Comparison of ENCODE assay signal across 9 cellular contexts in genomic region chr3:56855856-56856538, GRCh38. TPM values are rescaled to one million over a fixed set of nuclear protein-coding genes. Genes with fewer than 3 reads are reported as not detected.
DNase-seq lines count a peak whose midpoint lies in the region; ATAC-seq and TF ChIP-seq lines count a peak whose summit lies in the region.
"Had no signal": no experiment of that assay in that cellular context is flagged by ENCODE, and none has a peak within 500 bp of the region (broad histone marks: within the 10 kb centered on the region; RNA-seq: fewer than 3 reads in every experiment).

No MANE protein-coding gene starts in this region.

- H3K27me3 Mint-ChIP-seq in activated CD4-positive, alpha-beta memory T cell treated with anti-CD3 and anti-CD28 coated beads, Interleukin-2, amount 10 ng/mL, durations not matched to agents 7 days and 5 days, result no peaks in the 10 kb centered on the region

- H3K36me3 ChIP-seq in BJ (ENCODE audit: control insufficient read depth, insufficient read depth, low read length) (no peaks in the 10 kb centered on the region), HEK293 (ENCODE audit: control insufficient read depth in 2 of 2, insufficient read depth in 1 of 2, low read length in 2 of 2) (no peaks in the 10 kb centered on the region), gastroesophageal sphincter (no peaks in the 10 kb centered on the region)
- H3K36me3 ChIP-seq: thoracic aorta had no signal

- DNase-seq in BJ (ENCODE audit: low read depth) (no peak), retinal pigment epithelial cell (ENCODE audit: low read depth) (no peak), activated gamma-delta T cell treated with Interleukin-2 at 50 U/mL for 16 hours (no peak)
- DNase-seq in activated CD4-positive, alpha-beta memory T cell treated with anti-CD3 and anti-CD28 coated beads, Interleukin-2, amount 10 ng/mL, durations not matched to agents 7 days and 5 days, result peak; percentile 36

- H3K4me3 ChIP-seq in BJ (ENCODE audit: low read depth, low read length), result no peak overlapping the region
- no peak overlapping the region for H3K4me3 ChIP-seq in HEK293 (ENCODE audit: low read depth, low read length)
- no peak overlapping the region for H3K4me3 ChIP-seq in gastroesophageal sphincter
- H3K4me3 ChIP-seq in retinal pigment epithelial cell (ENCODE audit: low read length), result no peak overlapping the region
- H3K4me3 ChIP-seq: thoracic aorta had no signal

- H3K27me3 ChIP-seq in BJ (ENCODE audit: control insufficient read depth, insufficient read depth, low read length) (no peaks in the 10 kb centered on the region), gastroesophageal sphincter (no peaks in the 10 kb centered on the region)

- no peaks in the 10 kb centered on the region for H3K9me3 Mint-ChIP-seq in activated CD4-positive, alpha-beta memory T cell treated with anti-CD3 and anti-CD28 coated beads, Interleukin-2, amount 10 ng/mL, durations not matched to agents 7 days and 5 days

- no peak overlapping the region for H3K27ac ChIP-seq in HEK293 (ENCODE audit: extremely low read depth, low read depth, low read length)
- H3K27ac ChIP-seq in gastroesophageal sphincter, result no peak overlapping the region
- H3K27ac ChIP-seq: thoracic aorta had no signal

- CTCF ChIA-PET in BJ (lab: Yijun Ruan, JAX), result interaction anchor here (1.0 to 1.6 kb wide), 3 partner anchors 18 to 133 kb away, joined by 3 to 7 read pairs (median 4); no protein-coding TSS in a partner anchor
- CTCF ChIA-PET in HEK293 (lab: Yijun Ruan, JAX), result interaction anchor here (0.7 to 1.5 kb wide), 6 partner anchors 10 to 38 kb away, joined by 3 to 4 read pairs (median 3); no protein-coding TSS in a partner anchor
- CTCF ChIA-PET in activated CD4-positive, alpha-beta memory T cell treated with anti-CD3 and anti-CD28 coated beads, Interleukin-2, amount 10 ng/mL, durations not matched to agents 7 days and 5 days (lab: Charles Lee), result interaction anchor here (0.9 to 1.1 kb wide), 2 partner anchors 37 to 133 kb away, joined by 3 to 5 read pairs; no protein-coding TSS in a partner anchor

- H3K27ac Mint-ChIP-seq in activated CD4-positive, alpha-beta memory T cell treated with anti-CD3 and anti-CD28 coated beads, Interleukin-2, amount 10 ng/mL, durations not matched to agents 7 days and 5 days, result no peak overlapping the region

- no peak overlapping the region for H3K4me3 Mint-ChIP-seq in activated CD4-positive, alpha-beta memory T cell treated with anti-CD3 and anti-CD28 coated beads, Interleukin-2, amount 10 ng/mL, durations not matched to agents 7 days and 5 days

- H3K9me3 ChIP-seq in HEK293 (ENCODE audit: control insufficient read depth, insufficient read depth, low read depth, low read length) (no peaks in the 10 kb centered on the region), gastroesophageal sphincter (no peaks in the 10 kb centered on the region)
- H3K9me3 ChIP-seq: thoracic aorta had no signal

- no peak for TF ChIP-seq EP300 in gastroesophageal sphincter (IDR thresholded peaks at IDR 0.05)

- peak; percentile 50 for TF ChIP-seq CTCF in BJ (IDR thresholded peaks at IDR 0.05; ENCODE audit: insufficient read depth, low read depth, low read length)
- no peak for TF ChIP-seq CTCF in HEK293 (tag by site-specific recombination; IDR thresholded peaks at IDR 0.05)
- TF ChIP-seq CTCF in gastroesophageal sphincter (IDR thresholded peaks at IDR 0.05), result peak in 3 of 4 experiments; percentile 12 to 46 (median 38)
- TF ChIP-seq CTCF in retinal pigment epithelial cell (conservative IDR thresholded peaks at IDR 0.05; ENCODE audit: low read depth, low read length), result peak; percentile 84

- peaks cover 33% of the 10 kb centered on the region for H3K4me1 Mint-ChIP-seq in activated CD4-positive, alpha-beta memory T cell treated with anti-CD3 and anti-CD28 coated beads, Interleukin-2, amount 10 ng/mL, durations not matched to agents 7 days and 5 days

- 47 to 70% methylated on average over 7 to 9 of the region's 9 CpGs for WGBS in gastroesophageal sphincter (ENCODE audit: low coverage in 1 of 2), 2 donors

- POLR2A ChIA-PET in BJ (lab: Charles Lee), result no interaction called here
- POLR2A ChIA-PET in HEK293 (lab: Yijun Ruan, JAX), result interaction anchor here (0.7 kb wide), 1 partner anchor 134 kb away, joined by 5 read pairs; no protein-coding TSS in a partner anchor
- POLR2A ChIA-PET in activated CD4-positive, alpha-beta memory T cell treated with anti-CD3 and anti-CD28 coated beads, Interleukin-2, amount 10 ng/mL, durations not matched to agents 7 days and 5 days (lab: Charles Lee), result no interaction called here

- H3K4me1 ChIP-seq in HEK293 (ENCODE audit: control insufficient read depth, insufficient read depth, low read length), result no peaks in the 10 kb centered on the region
- peaks cover 0 to 21% (median 0%) of the 10 kb centered on the region in 3 donors for H3K4me1 ChIP-seq in gastroesophageal sphincter

- peaks cover 9% of the 10 kb centered on the region for H3K36me3 Mint-ChIP-seq in activated CD4-positive, alpha-beta memory T cell treated with anti-CD3 and anti-CD28 coated beads, Interleukin-2, amount 10 ng/mL, durations not matched to agents 7 days and 5 days (ENCODE audit: low read depth)

- no peak for TF ChIP-seq POLR2A in gastroesophageal sphincter (IDR thresholded peaks at IDR 0.05)

- no peak for ATAC-seq in gastroesophageal sphincter
- ATAC-seq in GM19351 (IDR thresholded peaks at IDR 0.05; ENCODE audit: unreplicated experiment), result no peak
- ATAC-seq in HG02938 (IDR thresholded peaks at IDR 0.05; ENCODE audit: unreplicated experiment), result no peak

TF ChIP-seq in HEK293, 187 proteins besides CTCF, POLR2A, EP300 and RAD21:
- TF ChIP-seq ZNF610 (tag by site-specific recombination; IDR thresholded peaks at IDR 0.05; ENCODE audit: borderline replicate concordance) (no peak), ZNF654 (tag by site-specific recombination; IDR thresholded peaks at IDR 0.05; ENCODE audit: low read depth) (peak; percentile 24; the same call in 1 of the 2 replicates), TCF7L2 (IDR thresholded peaks at IDR 0.05; ENCODE audit: borderline replicate concordance, low read depth, low read length) (no peak), ZNF48 (tag by site-specific recombination; IDR thresholded peaks at IDR 0.05) (no peak), ZNF398 (tag by site-specific recombination; IDR thresholded peaks at IDR 0.05) (no peak)

RNA-seq across cellular contexts. Expression of gene ARHGEF3, which starts 54.2 kb away (rescaled TPM):
- 2.0 and 2.1 TPM in 2 replicates for polyA plus RNA-seq in BJ (2011; rRNA removed)
- polyA minus RNA-seq in BJ (2011; rRNA and poly(A)+ RNA removed), result 1.1 and 1.2 TPM in 2 replicates
- total RNA-seq in activated CD4-positive, alpha-beta memory T cell treated with anti-CD3 and anti-CD28 coated beads, Interleukin-2, amount 10 ng/mL, durations not matched to agents 7 days and 5 days, result 10 to 100 TPM; 71.3 TPM
- 10 to 100 TPM; 10.1 to 21.6 (median 10.5) TPM for total RNA-seq in gastroesophageal sphincter
